9 cellular contexts compared by ENCODE assay signal in genomic region chr2:29012211-29012681, GRCh38. TPM values are rescaled to one million over a fixed set of nuclear protein-coding genes. Genes with fewer than 3 reads are reported as not detected.
DNase-seq lines count a peak whose midpoint lies in the region; ATAC-seq lines count a peak whose summit lies in the region.
"Had no signal": no experiment of that assay in that cellular context is flagged by ENCODE, and none has a peak within 500 bp of the region (broad histone marks: within the 10 kb centered on the region; RNA-seq: fewer than 3 reads in every experiment).

No MANE protein-coding gene starts in this region.

- H3K27ac Mint-ChIP-seq in CD8-positive, alpha-beta memory T cell: peak overlapping the region; percentile 96 to 100 (median 99)
- H3K27ac Mint-ChIP-seq in central memory CD8-positive, alpha-beta T cell (ENCODE audit: low read depth): peak overlapping the region; percentile 100
- H3K27ac Mint-ChIP-seq in naive thymus-derived CD4-positive, alpha-beta T cell: peak overlapping the region; percentile 89 to 100 (median 99)

- H3K4me3 ChIP-seq in CD8-positive, alpha-beta memory T cell (ENCODE audit: low read length): peak overlapping the region; percentile 28
- H3K4me3 ChIP-seq in naive thymus-derived CD4-positive, alpha-beta T cell (ENCODE audit: low read length): peak overlapping the region; percentile 6

- ATAC-seq in central memory CD8-positive, alpha-beta T cell (replicated peaks; ENCODE audit: extremely low read depth, poor library complexity, severe bottlenecking): no peak
- ATAC-seq in naive thymus-derived CD4-positive, alpha-beta T cell: no peak

- H3K4me3 Mint-ChIP-seq in CD8-positive, alpha-beta memory T cell: peak overlapping the region; percentile 78 to 96 (median 88)
- H3K4me3 Mint-ChIP-seq in central memory CD8-positive, alpha-beta T cell: peak overlapping the region; percentile 88
- H3K4me3 Mint-ChIP-seq in naive thymus-derived CD4-positive, alpha-beta T cell: peak overlapping the region in 8 of 10 donors; percentile 56 to 92 (median 78)

- H3K36me3 ChIP-seq in CD8-positive, alpha-beta memory T cell (ENCODE audit: insufficient read depth, low read length): no peaks in the 10 kb centered on the region
- H3K36me3 ChIP-seq in naive thymus-derived CD4-positive, alpha-beta T cell (ENCODE audit: control insufficient read depth in 2 of 3, insufficient read depth in 3 of 3, low read length in 3 of 3): no peaks in the 10 kb centered on the region

- peak; percentile 17 to 77 (median 67) for DNase-seq in CD8-positive, alpha-beta memory T cell
- DNase-seq in NOMO-1 treated with DMSO at 0.1 percent for 48 hours (lab: John Stamatoyannopoulos, UW; ENCODE audit: unreplicated experiment): peak; percentile 56
- peak; percentile 40 to 47 for DNase-seq in central memory CD8-positive, alpha-beta T cell (ENCODE audit: low spot score in 2 of 2)
- DNase-seq in naive thymus-derived CD4-positive, alpha-beta T cell: peak in 1 of 9 donors; percentile 19
- DNase-seq in NCI-H774 (lab: John Stamatoyannopoulos, UW): no peak
- no peak for DNase-seq in germinal center (ENCODE audit: low spot score)
- DNase-seq in DMS53 treated with DMSO at 0.1 percent for 48 hours (lab: John Stamatoyannopoulos, UW; ENCODE audit: unreplicated experiment): no peak
- no peak for DNase-seq in foreskin melanocyte

- no peaks in the 10 kb centered on the region for H3K9me3 Mint-ChIP-seq in CD8-positive, alpha-beta memory T cell
- no peaks in the 10 kb centered on the region for H3K9me3 Mint-ChIP-seq in central memory CD8-positive, alpha-beta T cell
- no peaks in the 10 kb centered on the region for H3K9me3 Mint-ChIP-seq in naive thymus-derived CD4-positive, alpha-beta T cell

- H3K27ac ChIP-seq in CD8-positive, alpha-beta memory T cell (ENCODE audit: low read depth, low read length): peak overlapping the region; percentile 93
- H3K27ac ChIP-seq in naive thymus-derived CD4-positive, alpha-beta T cell (ENCODE audit: low read depth, low read length): peak overlapping the region; percentile 77

- peaks cover 83 to 88% (median 86%) of the 10 kb centered on the region in 3 donors for H3K4me1 Mint-ChIP-seq in CD8-positive, alpha-beta memory T cell
- H3K4me1 Mint-ChIP-seq in central memory CD8-positive, alpha-beta T cell: peaks cover 84% of the 10 kb centered on the region
- peaks cover 72 to 87% (median 83%) of the 10 kb centered on the region in 7 donors for H3K4me1 Mint-ChIP-seq in naive thymus-derived CD4-positive, alpha-beta T cell

- POLR2A ChIA-PET in CD8-positive, alpha-beta memory T cell (lab: Charles Lee): interaction anchor here (0.6 to 7.0 kb wide), 5 partner anchors 12 to 1134 kb away, joined by 3 to 83 read pairs (median 4); partner anchors contain the start of genes CLIP4 and YPEL5
- POLR2A ChIA-PET in naive thymus-derived CD4-positive, alpha-beta T cell (lab: Charles Lee): interaction anchor here (0.6 to 7.8 kb wide), 6 partner anchors 9 to 380 kb away, joined by 3 to 80 read pairs (median 8); partner anchors contain the start of genes CLIP4, TRMT61B and WDR43

- H3K9me3 ChIP-seq in CD8-positive, alpha-beta memory T cell (ENCODE audit: low read length): no peaks in the 10 kb centered on the region
- no peaks in the 10 kb centered on the region for H3K9me3 ChIP-seq in naive thymus-derived CD4-positive, alpha-beta T cell (ENCODE audit: control insufficient read depth in 2 of 3, low read length in 3 of 3)

- peaks cover 0 to 6% of the 10 kb centered on the region in 2 donors for H3K27me3 Mint-ChIP-seq in CD8-positive, alpha-beta memory T cell
- H3K27me3 Mint-ChIP-seq in central memory CD8-positive, alpha-beta T cell: no peaks in the 10 kb centered on the region
- no peaks in the 10 kb centered on the region for H3K27me3 Mint-ChIP-seq in naive thymus-derived CD4-positive, alpha-beta T cell

- peaks cover 0 to 2% (median 0%) of the 10 kb centered on the region in 3 donors for H3K36me3 Mint-ChIP-seq in CD8-positive, alpha-beta memory T cell
- peaks cover 28% of the 10 kb centered on the region for H3K36me3 Mint-ChIP-seq in central memory CD8-positive, alpha-beta T cell (ENCODE audit: insufficient read depth)
- H3K36me3 Mint-ChIP-seq in naive thymus-derived CD4-positive, alpha-beta T cell: peaks cover 0 to 8% (median 0%) of the 10 kb centered on the region in 5 donors

- intact Hi-C loops in naive thymus-derived CD4-positive, alpha-beta T cell (cut with micrococcal nuclease): loop anchor here (5.0 to 10.0 kb wide), 4 partner anchors 117 to 303 kb away; partner anchors contain the start of gene WDR43 (in 1 of the 2)

- CTCF ChIA-PET in CD8-positive, alpha-beta memory T cell (lab: Charles Lee): interaction anchor here (0.9 to 7.6 kb wide), 8 partner anchors 9 to 418 kb away, joined by 3 to 45 read pairs (median 4); no protein-coding TSS in a partner anchor
- CTCF ChIA-PET in naive thymus-derived CD4-positive, alpha-beta T cell (lab: Charles Lee): interaction anchor here (1.0 to 1.9 kb wide), 4 partner anchors 53 to 191 kb away, joined by 3 to 6 read pairs (median 4); no protein-coding TSS in a partner anchor

- H3K4me1 ChIP-seq in CD8-positive, alpha-beta memory T cell (ENCODE audit: insufficient read depth, low read length): peaks cover 88% of the 10 kb centered on the region
- H3K4me1 ChIP-seq in naive thymus-derived CD4-positive, alpha-beta T cell (ENCODE audit: control insufficient read depth in 2 of 2, insufficient read depth in 2 of 2, low read length in 2 of 2): peaks cover 84 to 86% of the 10 kb centered on the region in 2 donors

- no peaks in the 10 kb centered on the region for H3K27me3 ChIP-seq in CD8-positive, alpha-beta memory T cell (ENCODE audit: insufficient read depth, low read length, poor library complexity, severe bottlenecking)
- H3K27me3 ChIP-seq in naive thymus-derived CD4-positive, alpha-beta T cell (ENCODE audit: control insufficient read depth in 2 of 2, insufficient read depth in 2 of 2, low read length in 2 of 2): no peaks in the 10 kb centered on the region

RNA-seq across cellular contexts. Expression of gene TOGARAM2, which starts 31.1 kb away (rescaled TPM):
- 1 to 10 TPM; 5.0 to 5.2 TPM for total RNA-seq in CD8-positive, alpha-beta memory T cell
- 2.5 TPM for polyA plus RNA-seq in CD8-positive, alpha-beta memory T cell
- total RNA-seq in naive thymus-derived CD4-positive, alpha-beta T cell: 1 to 10 TPM in 4 of 5 experiments, under 1 TPM in 1; 0.97 to 4.9 (median 1.6) TPM
- under 1 TPM in 1 of 2 donors, not detected in 1; 0.58 TPM for polyA plus RNA-seq in naive thymus-derived CD4-positive, alpha-beta T cell
- total RNA-seq: pulmonary artery endothelial cell had no signal

Comparison
In these comparisons a context has a peak if more than half of its experiments do, and no peak if none do; other contexts are left out.
1. DNase-seq: peak in CD8-positive, alpha-beta memory T cell (5 of 5), NOMO-1 treated with DMSO at 0.1 percent for 48 hours (single experiment) and central memory CD8-positive, alpha-beta T cell (2 of 2); none in NCI-H774 (single experiment), germinal center (single experiment), DMS53 treated with DMSO at 0.1 percent for 48 hours (single experiment) and foreskin melanocyte (single experiment).
2. Peak in every context shown above with its lines, with median percentiles within 50 percentile points of each other: H3K27ac Mint-ChIP-seq and H3K4me3 Mint-ChIP-seq.